8 cellular contexts compared by ENCODE assay signal in the genomic region with DNA sequence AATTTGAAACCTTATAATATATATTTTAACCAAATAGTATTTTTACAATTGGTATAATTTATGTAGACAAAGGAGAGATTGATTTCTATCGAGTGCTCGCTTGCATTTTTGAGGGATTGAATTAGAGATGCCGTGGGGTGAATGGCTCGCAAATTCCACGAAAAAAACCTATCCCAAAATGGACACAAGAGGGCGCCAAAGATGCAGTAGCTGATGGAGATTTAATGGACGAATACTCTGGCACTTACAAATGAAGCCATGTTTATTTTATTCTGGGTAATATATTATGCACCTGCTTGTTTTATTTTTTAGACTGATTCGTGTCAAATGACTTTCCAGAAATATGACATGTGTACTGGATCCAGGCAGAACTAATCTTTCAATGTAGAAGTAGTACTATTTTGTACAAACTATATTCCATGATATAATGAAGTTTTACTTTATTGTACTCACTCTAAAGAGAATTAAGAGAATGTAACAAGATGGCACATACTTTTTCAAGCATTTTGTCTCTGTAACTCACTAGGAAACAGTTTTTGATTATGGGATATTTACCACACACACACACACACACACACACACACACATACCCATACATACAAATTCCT.
A peak's percentile ranks its signal among the peaks of the same experiment; 100 is the strongest.
DNase-seq lines count a peak whose midpoint lies in the region; ATAC-seq and TF ChIP-seq lines count a peak whose summit lies in the region.

No MANE protein-coding gene starts in this region.

- ATAC-seq in GM18519 (IDR thresholded peaks at IDR 0.05; ENCODE audit: low FRiP score, unreplicated experiment): no peak

- peak; percentile 74 for TF ChIP-seq CTCF in GM12873 (IDR thresholded peaks at IDR 0.05; ENCODE audit: insufficient read depth, low read depth, low read length, missing control alignments)

- peak; percentile 67 for DNase-seq in ACHN
- peak; percentile 21 for DNase-seq in HuH-7 (ENCODE audit: low spot score)
- DNase-seq in RKO (ENCODE audit: low spot score): peak; percentile 57
- peak; percentile 49 for DNase-seq in activated naive CD4-positive, alpha-beta T cell treated with Interleukin-2 at 50 U/mL for 16 hours
- DNase-seq in hepatic stellate cell (ENCODE audit: low spot score): peak; percentile 36
- DNase-seq in stimulated activated CD4-positive, alpha-beta T cell treated with anti-CD3 and anti-CD28 coated beads, Interleukin-15, amount 100 ng/mL, for 1 hour (ENCODE audit: low read depth in 1 of 2, low spot score in 1 of 2): peak; percentile 5 to 20

- in situ Hi-C loops in ACHN (cut with HindIII; ENCODE audit: low pct_ligation_motif_present, low pct_unique_long_range_greater_than_20kb, low sequenced_read_pairs): no loop called here

Comparison
In these comparisons a context has a peak if more than half of its experiments do, and no peak if none do; other contexts are left out.
1. DNase-seq: peak in every context shown above with its lines; median percentile 67 in ACHN; 57 in RKO; 49 in activated naive CD4-positive, alpha-beta T cell treated with Interleukin-2 at 50 U/mL for 16 hours; 36 in hepatic stellate cell; 21 in HuH-7; 12 in stimulated activated CD4-positive, alpha-beta T cell treated with anti-CD3 and anti-CD28 coated beads, Interleukin-15, amount 100 ng/mL, for 1 hour.